In genomic region chr1:100438789-100439188, GRCh38 we compare ENCODE assay signal across 1 cellular context.
TF ChIP-seq lines count a peak whose summit lies in the region.

No MANE protein-coding gene starts in this region.

TF ChIP-seq in GM23338, 12 proteins besides CTCF, POLR2A, EP300 and RAD21 (continued from another document):
- no peak for TF ChIP-seq ZNF462 (CRISPR knock-in tag; IDR thresholded peaks at IDR 0.05)
- no peak for TF ChIP-seq JUNB (IDR thresholded peaks at IDR 0.05; ENCODE audit: unreplicated experiment)
- no peak for TF ChIP-seq EZH2phosphoT487 (IDR thresholded peaks at IDR 0.05; ENCODE audit: unreplicated experiment)
- TF ChIP-seq EZH2 (IDR thresholded peaks at IDR 0.05; ENCODE audit: low read depth, unreplicated experiment), result no peak
- no peak for TF ChIP-seq NANOG (IDR thresholded peaks at IDR 0.05; ENCODE audit: borderline replicate concordance)
- no peak for TF ChIP-seq STAT1 (IDR thresholded peaks at IDR 0.05; ENCODE audit: unreplicated experiment)
- no peak for TF ChIP-seq POLR2AphosphoS5 (IDR thresholded peaks at IDR 0.05; ENCODE audit: low read depth)
- no peak for TF ChIP-seq ZNF114 (CRISPR knock-in tag; IDR thresholded peaks at IDR 0.05)
